1 cellular context compared by ENCODE assay signal in the genomic region with DNA sequence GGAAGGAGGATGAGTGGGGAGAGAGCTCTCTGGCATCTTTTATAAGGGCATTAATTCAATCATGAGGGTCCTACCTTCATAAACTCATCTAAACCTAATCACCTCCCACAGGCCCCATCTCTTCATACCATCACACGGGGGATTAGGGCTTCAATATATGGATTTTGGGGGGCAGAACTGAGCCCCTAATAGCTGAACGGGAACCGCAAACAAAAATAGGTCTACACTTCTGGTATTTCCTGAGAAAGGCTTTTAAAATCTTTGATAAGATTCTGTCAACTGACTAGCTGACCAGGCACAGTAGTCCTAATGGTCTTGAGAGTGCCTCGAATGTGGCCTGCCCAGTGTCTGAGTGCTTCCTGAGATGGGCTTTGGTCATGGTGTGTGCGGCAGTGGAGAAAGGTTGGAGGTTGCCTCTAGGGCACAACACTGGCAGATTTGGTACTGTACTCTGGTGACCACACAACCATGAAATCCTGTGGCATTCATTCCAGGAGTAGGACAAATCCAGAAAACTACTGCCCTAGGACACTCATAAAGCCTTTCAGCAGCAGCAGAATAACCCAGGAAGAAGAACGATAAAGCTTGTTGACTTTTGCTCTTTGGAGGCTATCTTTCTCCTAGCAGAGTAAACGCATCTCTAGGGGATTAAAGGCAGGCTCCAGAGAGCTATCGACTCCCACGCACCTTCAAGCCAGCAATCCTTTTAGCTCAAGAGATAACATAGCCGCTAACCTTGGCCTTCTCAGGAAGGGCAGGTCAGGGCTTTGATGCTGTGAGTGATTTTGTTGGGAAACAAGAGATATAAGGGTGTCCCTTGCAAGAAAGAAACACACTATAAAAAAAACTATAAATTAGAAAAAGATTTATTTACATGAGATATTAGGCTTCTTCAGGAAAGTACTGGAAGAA.
A peak's percentile ranks its signal among the peaks of the same experiment; 100 is the strongest.
TF ChIP-seq lines count a peak whose summit lies in the region.

No MANE protein-coding gene starts in this region.

TF ChIP-seq in HepG2, 621 proteins besides CTCF, POLR2A, EP300 and RAD21 (continued from another document and continues in another):
- TF ChIP-seq PRDM15 (CRISPR knock-in tag; IDR thresholded peaks at IDR 0.05) (no peak; the same call in 1 of the 2 replicates), GATAD1 (CRISPR knock-in tag; IDR thresholded peaks at IDR 0.05) (peak; percentile 71), ZNF672 (CRISPR knock-in tag; IDR thresholded peaks at IDR 0.05) (no peak), ZNF781 (CRISPR knock-in tag; IDR thresholded peaks at IDR 0.05; ENCODE audit: borderline replicate concordance, not compliant biosample characterization) (peak; percentile 42), ZNF589 (CRISPR knock-in tag; conservative IDR thresholded peaks at IDR 0.05) (no peak), ZNF224 (CRISPR knock-in tag; IDR thresholded peaks at IDR 0.05) (peak; percentile 72; the same call in 1 of the 2 replicates), YY1 (IDR thresholded peaks at IDR 0.05; ENCODE audit: insufficient read depth, insufficient replicate concordance, low read depth, low read length) (no peak), ZKSCAN1 (IDR thresholded peaks at IDR 0.05; ENCODE audit: low read length) (no peak), PHF5A (CRISPR knock-in tag; IDR thresholded peaks at IDR 0.05; ENCODE audit: low read depth, unreplicated experiment) (peak; percentile 95), HNF4A (CRISPR knock-in tag; IDR thresholded peaks at IDR 0.05) (peak; percentile 98), HNF1B (CRISPR knock-in tag; IDR thresholded peaks at IDR 0.05) (peak; percentile 96), ZBTB42 (CRISPR knock-in tag; IDR thresholded peaks at IDR 0.05) (peak; percentile 88), DNMT3B (CRISPR knock-in tag; conservative IDR thresholded peaks at IDR 0.05) (0 out of 2 replicates have a peak, but pooled peaks have one; percentile 72), ZBTB38 (CRISPR knock-in tag; IDR thresholded peaks at IDR 0.05) (peak; percentile 32; the same call in 1 of the 2 replicates), POGZ (CRISPR knock-in tag; IDR thresholded peaks at IDR 0.05) (peak; percentile 85), AHR (CRISPR knock-in tag; IDR thresholded peaks at IDR 0.05) (no peak), ZNF234 (CRISPR knock-in tag; conservative IDR thresholded peaks at IDR 0.05) (no peak), IRX3 (CRISPR knock-in tag; IDR thresholded peaks at IDR 0.05; ENCODE audit: borderline replicate concordance, low read depth) (peak; percentile 66; the same call in 1 of the 2 replicates), NFE2L1 (CRISPR knock-in tag; IDR thresholded peaks at IDR 0.05; ENCODE audit: borderline replicate concordance) (no peak), CBX1 (IDR thresholded peaks at IDR 0.05; ENCODE audit: low read depth) (no peak), SCMH1 (CRISPR knock-in tag; IDR thresholded peaks at IDR 0.05; ENCODE audit: borderline replicate concordance) (no peak), MTA1 (CRISPR knock-in tag; IDR thresholded peaks at IDR 0.05; ENCODE audit: borderline replicate concordance) (peak; percentile 83; the same call in 1 of the 2 replicates), PTBP1 (IDR thresholded peaks at IDR 0.05; ENCODE audit: low read depth, low read length, poor library complexity, severe bottlenecking) (no peak), FOXC1 (CRISPR knock-in tag; IDR thresholded peaks at IDR 0.05; ENCODE audit: borderline replicate concordance) (peak; percentile 66; the same call in 1 of the 2 replicates), CENPBD1 (CRISPR knock-in tag; IDR thresholded peaks at IDR 0.05; ENCODE audit: borderline replicate concordance, low read depth) (peak; percentile 81; the same call in 1 of the 2 replicates), PATZ1 (CRISPR knock-in tag; IDR thresholded peaks at IDR 0.05) (peak; percentile 92), PRDM10 (CRISPR knock-in tag; IDR thresholded peaks at IDR 0.05; ENCODE audit: low read depth) (peak; percentile 86), RFXAP (CRISPR knock-in tag; IDR thresholded peaks at IDR 0.05; ENCODE audit: borderline replicate concordance) (peak; percentile 94), RCOR2 (CRISPR knock-in tag; IDR thresholded peaks at IDR 0.05) (peak; percentile 100), HOXD1 (CRISPR knock-in tag; IDR thresholded peaks at IDR 0.05) (peak; percentile 99), ZNF703 (CRISPR knock-in tag; IDR thresholded peaks at IDR 0.05; ENCODE audit: borderline replicate concordance) (peak; percentile 99), SOX13 (IDR thresholded peaks at IDR 0.05) (peak; percentile 96), SOX13 (CRISPR knock-in tag; conservative IDR thresholded peaks at IDR 0.05 in 1 of 2, IDR thresholded peaks at IDR 0.05 in 1 of 2) (peak in 1 of 2 experiments; percentile 98; a peak in 2 of 4 replicates), SUZ12 (IDR thresholded peaks at IDR 0.05; ENCODE audit: low read depth, low read length) (no peak)
- TF ChIP-seq, protein P1, sequence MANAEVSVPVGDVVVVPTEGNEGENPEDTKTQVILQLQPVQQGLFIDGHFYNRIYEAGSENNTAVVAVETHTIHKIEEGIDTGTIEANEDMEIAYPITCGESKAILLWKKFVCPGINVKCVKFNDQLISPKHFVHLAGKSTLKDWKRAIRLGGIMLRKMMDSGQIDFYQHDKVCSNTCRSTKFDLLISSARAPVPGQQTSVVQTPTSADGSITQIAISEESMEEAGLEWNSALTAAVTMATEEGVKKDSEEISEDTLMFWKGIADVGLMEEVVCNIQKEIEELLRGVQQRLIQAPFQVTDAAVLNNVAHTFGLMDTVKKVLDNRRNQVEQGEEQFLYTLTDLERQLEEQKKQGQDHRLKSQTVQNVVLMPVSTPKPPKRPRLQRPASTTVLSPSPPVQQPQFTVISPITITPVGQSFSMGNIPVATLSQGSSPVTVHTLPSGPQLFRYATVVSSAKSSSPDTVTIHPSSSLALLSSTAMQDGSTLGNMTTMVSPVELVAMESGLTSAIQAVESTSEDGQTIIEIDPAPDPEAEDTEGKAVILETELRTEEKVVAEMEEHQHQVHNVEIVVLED (CRISPR knock-in tag; IDR thresholded peaks at IDR 0.05; ENCODE audit: borderline replicate concordance) = peak; percentile 60; the same call in 1 of the 2 replicates
- TF ChIP-seq, protein P2, sequence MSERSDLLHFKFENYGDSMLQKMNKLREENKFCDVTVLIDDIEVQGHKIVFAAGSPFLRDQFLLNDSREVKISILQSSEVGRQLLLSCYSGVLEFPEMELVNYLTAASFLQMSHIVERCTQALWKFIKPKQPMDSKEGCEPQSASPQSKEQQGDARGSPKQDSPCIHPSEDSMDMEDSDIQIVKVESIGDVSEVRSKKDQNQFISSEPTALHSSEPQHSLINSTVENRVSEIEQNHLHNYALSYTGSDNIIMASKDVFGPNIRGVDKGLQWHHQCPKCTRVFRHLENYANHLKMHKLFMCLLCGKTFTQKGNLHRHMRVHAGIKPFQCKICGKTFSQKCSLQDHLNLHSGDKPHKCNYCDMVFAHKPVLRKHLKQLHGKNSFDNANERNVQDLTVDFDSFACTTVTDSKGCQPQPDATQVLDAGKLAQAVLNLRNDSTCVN (CRISPR knock-in tag; IDR thresholded peaks at IDR 0.05; ENCODE audit: borderline replicate concordance) = peak; percentile 100
- TF ChIP-seq, protein P3, sequence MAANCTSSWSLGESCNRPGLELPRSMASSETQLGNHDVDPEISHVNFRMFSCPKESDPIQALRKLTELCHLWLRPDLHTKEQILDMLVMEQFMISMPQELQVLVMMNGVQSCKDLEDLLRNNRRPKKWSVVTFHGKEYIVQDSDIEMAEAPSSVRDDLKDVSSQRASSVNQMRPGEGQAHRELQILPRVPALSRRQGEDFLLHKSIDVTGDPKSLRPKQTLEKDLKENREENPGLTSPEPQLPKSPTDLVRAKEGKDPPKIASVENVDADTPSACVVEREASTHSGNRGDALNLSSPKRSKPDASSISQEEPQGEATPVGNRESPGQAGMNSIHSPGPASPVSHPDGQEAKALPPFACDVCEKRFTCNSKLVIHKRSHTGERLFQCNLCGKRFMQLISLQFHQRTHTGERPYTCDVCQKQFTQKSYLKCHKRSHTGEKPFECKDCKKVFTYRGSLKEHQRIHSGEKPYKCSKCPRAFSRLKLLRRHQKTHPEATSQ (CRISPR knock-in tag; IDR thresholded peaks at IDR 0.05; ENCODE audit: borderline replicate concordance) = peak; percentile 89; the same call in 1 of the 2 replicates
- TF ChIP-seq, protein P4, sequence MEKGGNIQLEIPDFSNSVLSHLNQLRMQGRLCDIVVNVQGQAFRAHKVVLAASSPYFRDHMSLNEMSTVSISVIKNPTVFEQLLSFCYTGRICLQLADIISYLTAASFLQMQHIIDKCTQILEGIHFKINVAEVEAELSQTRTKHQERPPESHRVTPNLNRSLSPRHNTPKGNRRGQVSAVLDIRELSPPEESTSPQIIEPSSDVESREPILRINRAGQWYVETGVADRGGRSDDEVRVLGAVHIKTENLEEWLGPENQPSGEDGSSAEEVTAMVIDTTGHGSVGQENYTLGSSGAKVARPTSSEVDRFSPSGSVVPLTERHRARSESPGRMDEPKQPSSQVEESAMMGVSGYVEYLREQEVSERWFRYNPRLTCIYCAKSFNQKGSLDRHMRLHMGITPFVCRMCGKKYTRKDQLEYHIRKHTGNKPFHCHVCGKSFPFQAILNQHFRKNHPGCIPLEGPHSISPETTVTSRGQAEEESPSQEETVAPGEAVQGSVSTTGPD (CRISPR knock-in tag; IDR thresholded peaks at IDR 0.05) = peak; percentile 99
